12 cellular contexts compared by ENCODE assay signal in the genomic region with DNA sequence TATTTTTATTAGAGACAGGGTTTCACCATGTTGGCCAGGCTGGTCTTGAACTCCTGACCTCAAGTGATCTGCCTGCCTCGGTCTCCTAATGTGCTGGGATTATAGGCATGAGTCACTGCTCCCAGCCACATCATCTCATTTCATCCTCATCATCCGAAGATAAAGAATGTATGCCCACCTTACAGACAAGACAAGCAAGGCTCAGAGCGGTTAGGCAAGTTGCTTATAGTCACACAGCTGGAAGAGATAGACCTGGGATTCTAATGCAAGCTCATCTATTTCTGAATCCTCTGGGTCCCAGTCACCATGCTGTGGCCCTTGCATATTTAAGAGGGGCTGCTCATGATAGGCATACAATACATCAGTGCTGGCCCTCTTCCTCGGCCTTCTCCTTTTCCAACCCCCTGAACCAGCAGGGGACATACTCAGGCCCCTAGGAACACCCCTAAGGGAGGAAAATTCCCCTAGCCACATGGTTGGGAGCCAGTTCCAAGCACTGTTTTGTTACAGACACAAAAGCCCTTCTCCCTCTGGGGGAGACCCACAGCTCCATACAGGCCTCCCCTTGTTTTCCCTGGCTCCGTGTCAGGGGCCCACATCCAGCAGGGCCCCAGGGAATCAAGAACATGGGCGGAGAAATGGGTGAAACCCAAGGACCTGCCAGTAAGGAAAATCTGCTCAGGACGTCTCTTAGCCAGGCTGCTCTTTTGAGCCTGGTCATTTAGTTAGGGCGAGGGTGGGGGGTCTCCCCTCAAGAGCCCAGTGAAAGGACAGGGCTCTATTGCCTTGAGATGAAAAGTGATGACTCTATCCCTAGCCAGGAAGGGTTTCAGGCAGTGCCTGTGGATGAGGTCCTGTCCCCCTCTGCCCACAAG. TPM values are rescaled to one million over a fixed set of nuclear protein-coding genes. Genes with fewer than 3 reads are reported as not detected.
A peak's percentile ranks its signal among the peaks of the same experiment; 100 is the strongest.
DNase-seq lines count a peak whose midpoint lies in the region; ATAC-seq and TF ChIP-seq lines count a peak whose summit lies in the region.
"Had no signal": no experiment of that assay in that cellular context is flagged by ENCODE, and none has a peak within 500 bp of the region (broad histone marks: within the 10 kb centered on the region; RNA-seq: fewer than 3 reads in every experiment).

No MANE protein-coding gene starts in this region.

- no peak overlapping the region for H3K4me3 ChIP-seq in fibroblast of pulmonary artery (replicated peaks; ENCODE audit: low read depth, low read length)
- H3K4me3 ChIP-seq in muscle layer of colon (ENCODE audit: low read depth in 1 of 2, low read length in 2 of 2) = peak overlapping the region in 1 of 2 donors; percentile 49
- H3K4me3 ChIP-seq in tibial nerve = peak overlapping the region in 2 of 4 donors; percentile 11 to 14

- DNase-seq in WTC11 (ENCODE audit: low spot score) (no peak), fibroblast of pulmonary artery (ENCODE audit: low read depth) (peak; percentile 39), tibial nerve (ENCODE audit: low spot score in 2 of 2) (no peak), DMS 273 treated with DMSO at 0.1 percent for 48 hours (lab: John Stamatoyannopoulos, UW) (no peak)
- DNase-seq in CD4-positive, alpha-beta T cell = no peak
- DNase-seq: activated CD4-positive, alpha-beta memory T cell treated with anti-CD3 and anti-CD28 coated beads, Interleukin-2, amount 10 ng/mL, durations not matched to agents 7 days and 5 days; cortex of kidney; MM.1S; PC-3 had no signal

- H3K27ac ChIP-seq in muscle layer of colon (ENCODE audit: low read depth, low read length) (peak overlapping the region; percentile 99), tibial nerve (peak overlapping the region; percentile 88 to 98 (median 92))
- H3K27ac ChIP-seq in CD4-positive, alpha-beta T cell (ENCODE audit: low read depth, low read length) = no peak overlapping the region

- ATAC-seq in WTC11 (peak; percentile 6; the same call in 1 of the 2 replicates), HG03457 (IDR thresholded peaks at IDR 0.05; ENCODE audit: unreplicated experiment) (no peak), GM21367 (IDR thresholded peaks at IDR 0.05; ENCODE audit: unreplicated experiment) (no peak)
- no peak for ATAC-seq in CD4-positive, alpha-beta T cell (ENCODE audit: poor library complexity)
- ATAC-seq: PC-3 had no signal

- TF ChIP-seq EP300 in tibial nerve (IDR thresholded peaks at IDR 0.05) = peak; percentile 49 to 82

- WGBS in tibial nerve, 2 donors = 28 to 30% methylated on average over 8 of the region's 8 CpGs

- TF ChIP-seq CTCF in WTC11 (IDR thresholded peaks at IDR 0.05) = no peak
- TF ChIP-seq CTCF in fibroblast of pulmonary artery (IDR thresholded peaks at IDR 0.05; ENCODE audit: low read length, missing control alignments) = no peak
- TF ChIP-seq CTCF in tibial nerve (IDR thresholded peaks at IDR 0.05) = no peak
- no peak for TF ChIP-seq CTCF in CD4-positive, alpha-beta T cell (IDR thresholded peaks at IDR 0.05)

- H3K9me3 Mint-ChIP-seq in WTC11 = no peaks in the 10 kb centered on the region
- no peaks in the 10 kb centered on the region for H3K9me3 Mint-ChIP-seq in CD4-positive, alpha-beta T cell
- H3K9me3 Mint-ChIP-seq: activated CD4-positive, alpha-beta memory T cell treated with anti-CD3 and anti-CD28 coated beads, Interleukin-2, amount 10 ng/mL, durations not matched to agents 7 days and 5 days had no signal

- no peaks in the 10 kb centered on the region for H3K27me3 Mint-ChIP-seq in WTC11 (ENCODE audit: low read depth)
- no peaks in the 10 kb centered on the region for H3K27me3 Mint-ChIP-seq in CD4-positive, alpha-beta T cell
- H3K27me3 Mint-ChIP-seq: activated CD4-positive, alpha-beta memory T cell treated with anti-CD3 and anti-CD28 coated beads, Interleukin-2, amount 10 ng/mL, durations not matched to agents 7 days and 5 days had no signal

- POLR2A ChIA-PET in WTC11 (lab: Charles Lee) = no interaction called here
- POLR2A ChIA-PET in CD4-positive, alpha-beta T cell (lab: Charles Lee) = interaction anchor here (1.1 kb wide), 1 partner anchor 18 kb away, joined by 3 read pairs; no protein-coding TSS in a partner anchor

- intact Hi-C loops in CD4-positive, alpha-beta T cell (cut with DNase I, micrococcal nuclease) = loop anchor here in 1 of 2 experiments (10.0 kb wide), 1 partner anchor 345 kb away; a partner anchor contains a TSS

- no peaks in the 10 kb centered on the region for H3K36me3 Mint-ChIP-seq in WTC11
- peaks cover 12% of the 10 kb centered on the region for H3K36me3 Mint-ChIP-seq in CD4-positive, alpha-beta T cell (ENCODE audit: low read depth)

- H3K4me1 ChIP-seq in muscle layer of colon (ENCODE audit: insufficient read depth, low read length) (peaks cover 76% of the 10 kb centered on the region), tibial nerve (peaks cover 5 to 98% (median 74%) of the 10 kb centered on the region in 4 donors)

- H3K9me3 ChIP-seq in muscle layer of colon (ENCODE audit: low read length) (no peaks in the 10 kb centered on the region), tibial nerve (no peaks in the 10 kb centered on the region)
- no peaks in the 10 kb centered on the region for H3K9me3 ChIP-seq in CD4-positive, alpha-beta T cell (ENCODE audit: control insufficient read depth, low read length)

- no peak overlapping the region for H3K4me3 Mint-ChIP-seq in WTC11
- H3K4me3 Mint-ChIP-seq in CD4-positive, alpha-beta T cell = no peak overlapping the region
- H3K4me3 Mint-ChIP-seq: activated CD4-positive, alpha-beta memory T cell treated with anti-CD3 and anti-CD28 coated beads, Interleukin-2, amount 10 ng/mL, durations not matched to agents 7 days and 5 days had no signal

- H3K9ac ChIP-seq in muscle layer of colon (ENCODE audit: low read length) = peak overlapping the region; percentile 79

- H3K4me1 Mint-ChIP-seq in WTC11 = peaks cover 42% of the 10 kb centered on the region
- H3K4me1 Mint-ChIP-seq in CD4-positive, alpha-beta T cell (ENCODE audit: low read depth) = peaks cover 9% of the 10 kb centered on the region

- H3K27me3 ChIP-seq in muscle layer of colon (ENCODE audit: control insufficient read depth in 1 of 2, insufficient read depth in 2 of 2, low read length in 2 of 2) (no peaks in the 10 kb centered on the region), tibial nerve (no peaks in the 10 kb centered on the region)
- no peaks in the 10 kb centered on the region for H3K27me3 ChIP-seq in CD4-positive, alpha-beta T cell (ENCODE audit: control insufficient read depth, insufficient read depth, low read length)

- CTCF ChIA-PET in WTC11 (lab: Charles Lee) = interaction anchor here (0.9 to 11.6 kb wide), 7 partner anchors 13 to 295 kb away, joined by 3 to 276 read pairs (median 5); no protein-coding TSS in a partner anchor
- CTCF ChIA-PET in CD4-positive, alpha-beta T cell (lab: Charles Lee) = interaction anchor here (4.3 kb wide), 1 partner anchor 12 kb away, joined by 29 read pairs; no protein-coding TSS in a partner anchor

- H3K36me3 ChIP-seq in muscle layer of colon (ENCODE audit: insufficient read depth, low read length) (peaks cover 68% of the 10 kb centered on the region), tibial nerve (peaks cover 0 to 7% (median 0%) of the 10 kb centered on the region in 3 donors)

- H3K27ac Mint-ChIP-seq in WTC11 = peak overlapping the region; percentile 50
- no peak overlapping the region for H3K27ac Mint-ChIP-seq in CD4-positive, alpha-beta T cell
- H3K27ac Mint-ChIP-seq: activated CD4-positive, alpha-beta memory T cell treated with anti-CD3 and anti-CD28 coated beads, Interleukin-2, amount 10 ng/mL, durations not matched to agents 7 days and 5 days had no signal

- TF ChIP-seq POLR2A in tibial nerve (IDR thresholded peaks at IDR 0.05) = no peak

TF ChIP-seq in WTC11, 78 proteins besides CTCF, POLR2A, EP300 and RAD21:
- TF ChIP-seq TCF7 (CRISPR knock-in tag; IDR thresholded peaks at IDR 0.05; ENCODE audit: low read depth) = no peak
- TF ChIP-seq GTF2I (CRISPR knock-in tag; conservative IDR thresholded peaks at IDR 0.05) = peak; percentile 6; the same call in 1 of the 2 replicates

RNA-seq across cellular contexts. Expression of a gene that starts 6.9 kb away (rescaled TPM):
- total RNA-seq in WTC11 (2021) = 10.7 to 15.4 TPM (median 14.3 TPM) in 3 replicates
- total RNA-seq in tibial nerve = 1,000 to 10,000 TPM in 3 of 4 donors, 100 to 1,000 TPM in 1; 548 to 1,751 (median 1,444) TPM
- total RNA-seq in CD4-positive, alpha-beta T cell = 10 to 100 TPM; 34.8 to 39.9 TPM

RNA-seq across cellular contexts. Expression of a gene that starts 31.0 kb away (rescaled TPM):
- total RNA-seq in WTC11 (2021) (53.9 to 95.1 TPM (median 59.7 TPM) in 3 replicates), tibial nerve (100 to 1,000 TPM; 243 to 301 (median 271) TPM)
- under 1 TPM; 0.45 to 0.71 TPM for total RNA-seq in CD4-positive, alpha-beta T cell

RNA-seq across cellular contexts. Expression of a gene that starts 38.9 kb away (rescaled TPM):
- 41.0 to 51.0 TPM (median 46.2 TPM) in 3 replicates for total RNA-seq in WTC11 (2021)
- 10 to 100 TPM; 22.9 to 49.2 (median 34.2) TPM for total RNA-seq in tibial nerve
- total RNA-seq in CD4-positive, alpha-beta T cell = 1 to 10 TPM; 2.8 to 4.3 TPM

Comparison
In these comparisons a context has a peak if more than half of its experiments do, and no peak if none do; other contexts are left out.
1. RNA of a gene that starts 6.9 kb away (total RNA-seq): 548 to 1,751 TPM in tibial nerve; 34.8 to 39.9 TPM in CD4-positive, alpha-beta T cell and 10.7 to 15.4 TPM in WTC11; every median in the first group is over 10 times any median in the second.
2. RNA of a gene that starts 31.0 kb away (total RNA-seq): 243 to 301 TPM in tibial nerve and 53.9 to 95.1 TPM in WTC11; 0.45 to 0.71 TPM in CD4-positive, alpha-beta T cell; every median in the first group is over 10 times any median in the second.